In genomic region chr12:110080410-110080809, GRCh38 we compare ENCODE assay signal across 14 cellular contexts. TPM values are rescaled to one million over a fixed set of nuclear protein-coding genes. Genes with fewer than 3 reads are reported as not detected.
DNase-seq lines count a peak whose midpoint lies in the region; ATAC-seq and TF ChIP-seq lines count a peak whose summit lies in the region.
"Had no signal": no experiment of that assay in that cellular context is flagged by ENCODE, and none has a peak within 500 bp of the region (broad histone marks: within the 10 kb centered on the region; RNA-seq: fewer than 3 reads in every experiment).

No MANE protein-coding gene starts in this region.

- CTCF ChIA-PET in activated naive CD4-positive, alpha-beta T cell treated with anti-CD3 and anti-CD28 coated beads for 36 hours (lab: Charles Lee): interaction anchor here (1.9 kb wide), 1 partner anchor 21 kb away, joined by 8 read pairs; no protein-coding TSS in a partner anchor
- CTCF ChIA-PET in activated B cell treated with CpG ODN at 0.5 μM for 24 hours (lab: Charles Lee): no interaction called here

- peak overlapping the region; percentile 75 for H3K27ac Mint-ChIP-seq in activated naive CD4-positive, alpha-beta T cell treated with anti-CD3 and anti-CD28 coated beads for 36 hours
- H3K27ac Mint-ChIP-seq in activated B cell treated with CpG ODN at 0.5 μM for 24 hours: peak overlapping the region; percentile 68
- peak overlapping the region in 4 of 6 donors; percentile 34 to 97 (median 80) for H3K27ac Mint-ChIP-seq in immature natural killer cell
- H3K27ac Mint-ChIP-seq in osteocyte (ENCODE audit: unreplicated experiment): no peak overlapping the region
- H3K27ac Mint-ChIP-seq: H9, neural progenitor cell had no signal

- no peaks in the 10 kb centered on the region for H3K27me3 Mint-ChIP-seq in activated naive CD4-positive, alpha-beta T cell treated with anti-CD3 and anti-CD28 coated beads for 36 hours (ENCODE audit: low read depth)
- H3K27me3 Mint-ChIP-seq in activated B cell treated with CpG ODN at 0.5 μM for 24 hours (no peaks in the 10 kb centered on the region), immature natural killer cell (ENCODE audit: low read depth in 3 of 3) (peaks cover 4 to 10% (median 7%) of the 10 kb centered on the region in 3 donors), osteocyte (ENCODE audit: unreplicated experiment) (peaks cover 8% of the 10 kb centered on the region)

- peaks cover 19% of the 10 kb centered on the region for H3K4me1 ChIP-seq in testis
- H3K4me1 ChIP-seq: neural progenitor cell had no signal

- H3K36me3 ChIP-seq in testis (ENCODE audit: low read depth, missing control alignments): no peaks in the 10 kb centered on the region
- H3K36me3 ChIP-seq: neural progenitor cell had no signal

- intact Hi-C loops in activated naive CD4-positive, alpha-beta T cell treated with anti-CD3 and anti-CD28 coated beads for 36 hours (cut with micrococcal nuclease): no loop called here
- intact Hi-C loops in activated B cell treated with CpG ODN at 0.5 μM for 24 hours (cut with micrococcal nuclease): no loop called here
- intact Hi-C loops in testis (cut with DNase I; ENCODE audit: low total_unique reads): no loop called here

- no peak for ATAC-seq in activated B cell treated with CpG ODN at 0.5 μM for 24 hours (ENCODE audit: low read depth)

- 48 to 63% methylated on average over 7 of the region's 7 CpGs for WGBS in testis, 2 donors

- no peaks in the 10 kb centered on the region for H3K9me3 Mint-ChIP-seq in activated naive CD4-positive, alpha-beta T cell treated with anti-CD3 and anti-CD28 coated beads for 36 hours
- H3K9me3 Mint-ChIP-seq in activated B cell treated with CpG ODN at 0.5 μM for 24 hours (peaks cover 3% of the 10 kb centered on the region), immature natural killer cell (no peaks in the 10 kb centered on the region), osteocyte (ENCODE audit: unreplicated experiment) (no peaks in the 10 kb centered on the region)

- H3K9me3 ChIP-seq in testis: no peaks in the 10 kb centered on the region
- H3K9me3 ChIP-seq: SK-N-SH had no signal

- TF ChIP-seq CTCF in activated B cell treated with CpG ODN at 0.5 μM for 24 hours (IDR thresholded peaks at IDR 0.05): no peak
- no peak for TF ChIP-seq CTCF in testis (IDR thresholded peaks at IDR 0.05)
- TF ChIP-seq CTCF in osteocyte (IDR thresholded peaks at IDR 0.05): no peak

- peaks cover 13% of the 10 kb centered on the region for H3K4me1 Mint-ChIP-seq in activated naive CD4-positive, alpha-beta T cell treated with anti-CD3 and anti-CD28 coated beads for 36 hours (ENCODE audit: low read depth)
- H3K4me1 Mint-ChIP-seq in activated B cell treated with CpG ODN at 0.5 μM for 24 hours (peaks cover 24% of the 10 kb centered on the region), immature natural killer cell (peaks cover 25 to 28% of the 10 kb centered on the region in 2 donors), osteocyte (ENCODE audit: unreplicated experiment) (peaks cover 3% of the 10 kb centered on the region)
- H3K4me1 Mint-ChIP-seq: brain, neural progenitor cell had no signal

- no peak overlapping the region for H3K4me3 Mint-ChIP-seq in activated naive CD4-positive, alpha-beta T cell treated with anti-CD3 and anti-CD28 coated beads for 36 hours
- H3K4me3 Mint-ChIP-seq in activated B cell treated with CpG ODN at 0.5 μM for 24 hours: peak overlapping the region; percentile 59
- H3K4me3 Mint-ChIP-seq in immature natural killer cell: peak overlapping the region; percentile 35 to 92 (median 52)
- H3K4me3 Mint-ChIP-seq in osteocyte (ENCODE audit: unreplicated experiment): no peak overlapping the region
- H3K4me3 Mint-ChIP-seq: brain, H9, neural progenitor cell had no signal

- POLR2A ChIA-PET in activated B cell treated with CpG ODN at 0.5 μM for 24 hours (lab: Charles Lee): interaction anchor here (0.9 to 1.5 kb wide), 7 partner anchors 9 to 1605 kb away, joined by 3 to 6 read pairs (median 5); partner anchors contain the start of genes ACAD10, ANKRD13A, BRAP and IFT81

- H3K36me3 Mint-ChIP-seq in activated naive CD4-positive, alpha-beta T cell treated with anti-CD3 and anti-CD28 coated beads for 36 hours (ENCODE audit: low read depth): no peaks in the 10 kb centered on the region
- H3K36me3 Mint-ChIP-seq in activated B cell treated with CpG ODN at 0.5 μM for 24 hours (ENCODE audit: low read depth) (no peaks in the 10 kb centered on the region), immature natural killer cell (peaks cover 0 to 4% (median 0%) of the 10 kb centered on the region in 3 donors), osteocyte (ENCODE audit: unreplicated experiment) (no peaks in the 10 kb centered on the region)
- H3K36me3 Mint-ChIP-seq: brain, neural progenitor cell had no signal

- H3K27me3 ChIP-seq in testis: no peaks in the 10 kb centered on the region
- H3K27me3 ChIP-seq: neural progenitor cell had no signal

- TF ChIP-seq POLR2A in testis (IDR thresholded peaks at IDR 0.05): no peak

- peak overlapping the region; percentile 1 to 54 for H3K4me3 ChIP-seq in testis
- H3K4me3 ChIP-seq: neural progenitor cell had no signal

- no peak for DNase-seq in activated naive CD4-positive, alpha-beta T cell treated with anti-CD3 and anti-CD28 coated beads for 36 hours
- DNase-seq in activated naive CD4-positive, alpha-beta T cell treated with Interleukin-2 at 50 U/mL for 16 hours: no peak
- DNase-seq in activated B cell treated with CpG ODN at 0.5 μM for 24 hours (no peak), immature natural killer cell (no peak), testis (no peak), NOMO-1 treated with dmso at 0.1 percent for 144 hours (lab: John Stamatoyannopoulos, UW; ENCODE audit: unreplicated experiment) (no peak), osteocyte (ENCODE audit: extremely low spot score, unreplicated experiment) (no peak), KG1 (lab: John Stamatoyannopoulos, UW) (no peak)
- DNase-seq: H9, IMR-90, NCI-H1092, SK-N-SH had no signal

- peak overlapping the region; percentile 53 to 88 for H3K27ac ChIP-seq in testis
- H3K27ac ChIP-seq: neural progenitor cell had no signal

RNA-seq across cellular contexts. Expression of gene C12orf76, which starts 32.1 kb away (rescaled TPM):
- 10 to 100 TPM; 12.1 to 12.9 TPM for total RNA-seq in activated naive CD4-positive, alpha-beta T cell treated with anti-CD3 and anti-CD28 coated beads for 36 hours
- total RNA-seq in activated B cell treated with CpG ODN at 0.5 μM for 24 hours: 20.5 and 24.8 TPM in 2 replicates
- 10 to 100 TPM in 2 of 3 donors, 1 to 10 TPM in 1; 9.8 to 17.7 (median 13.6) TPM for polyA plus RNA-seq in immature natural killer cell
- total RNA-seq in testis: 10 to 100 TPM; 28.3 to 32.8 TPM
- polyA plus RNA-seq in testis (ENCODE audit: insufficient read depth, low read depth, low replicate concordance): 28.7 TPM
- total RNA-seq in osteocyte: 13.7 and 14.5 TPM in 2 replicates

RNA-seq across cellular contexts. Expression of gene IFT81, which starts 43.7 kb away (rescaled TPM):
- 1 to 10 TPM; 1.7 to 2.2 TPM for total RNA-seq in activated naive CD4-positive, alpha-beta T cell treated with anti-CD3 and anti-CD28 coated beads for 36 hours
- total RNA-seq in activated B cell treated with CpG ODN at 0.5 μM for 24 hours (4.3 and 4.4 TPM in 2 replicates), testis (10 to 100 TPM; 26.7 to 43.4 TPM), osteocyte (13.1 TPM in 2 replicates)
- polyA plus RNA-seq in immature natural killer cell (under 1 TPM in 2 of 3 donors, not detected in 1; 0.54 TPM), testis (ENCODE audit: insufficient read depth, low read depth, low replicate concordance) (20.1 TPM)

Comparison
In these comparisons a context has a peak if more than half of its experiments do, and no peak if none do; other contexts are left out.
1. H3K4me3 Mint-ChIP-seq: peak in activated B cell treated with CpG ODN at 0.5 μM for 24 hours (single experiment) and immature natural killer cell (5 of 5); none in activated naive CD4-positive, alpha-beta T cell treated with anti-CD3 and anti-CD28 coated beads for 36 hours (single experiment) and osteocyte (single experiment).